Comparison of ENCODE assay signal across 8 cellular contexts in the genomic region with DNA sequence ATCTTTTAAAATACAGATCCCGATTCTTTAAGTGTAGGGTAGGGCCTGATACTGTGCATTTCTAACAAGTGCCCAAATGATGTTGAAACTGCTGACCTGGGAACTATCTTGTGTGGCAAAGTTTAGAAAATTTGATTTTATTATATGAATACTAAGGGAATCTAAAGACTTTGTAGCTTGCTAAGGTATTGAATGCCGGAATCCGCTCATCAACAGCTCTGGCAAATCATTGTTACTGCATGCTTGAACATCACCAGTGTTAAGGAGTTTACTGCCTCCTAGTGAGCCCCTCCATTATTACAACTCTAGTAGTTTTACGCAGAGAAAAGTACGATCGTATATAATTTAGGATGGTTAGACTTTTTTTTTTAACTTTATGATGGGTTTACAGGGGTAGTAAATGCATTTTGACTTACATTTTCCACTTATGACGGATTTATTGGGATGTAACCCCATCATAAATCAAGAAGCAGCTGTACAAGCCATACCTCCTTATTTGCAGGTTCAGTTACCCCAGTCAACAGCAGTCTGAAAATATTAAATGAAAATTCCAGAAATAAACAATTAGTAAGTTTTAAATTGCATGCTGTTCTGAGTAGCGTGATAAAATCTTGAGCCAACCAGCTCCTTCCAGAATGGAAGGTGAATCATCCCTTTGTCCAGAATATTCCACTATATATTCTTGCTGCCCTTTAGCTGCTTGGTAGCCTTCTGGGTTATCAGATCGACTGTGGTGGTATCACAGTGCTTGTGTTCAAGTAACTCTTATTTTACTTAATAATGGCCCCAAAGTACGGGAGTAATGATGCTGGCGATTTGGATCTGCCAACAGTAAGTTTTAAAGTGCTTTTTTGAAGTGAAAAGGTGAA. TPM values are rescaled to one million over a fixed set of nuclear protein-coding genes. Genes with fewer than 3 reads are reported as not detected.
A peak's percentile ranks its signal among the peaks of the same experiment; 100 is the strongest.
DNase-seq lines count a peak whose midpoint lies in the region; ATAC-seq and TF ChIP-seq lines count a peak whose summit lies in the region.

No MANE protein-coding gene starts in this region.

- ATAC-seq in GM21515 (IDR thresholded peaks at IDR 0.05; ENCODE audit: unreplicated experiment), result peak; percentile 71
- peak; percentile 71 to 87 (median 72) for ATAC-seq in natural killer cell

- peak overlapping the region; percentile 99 for H3K27ac Mint-ChIP-seq in activated T-helper 1 cell treated with anti-CD3 and anti-CD28 coated beads, Interleukin-12 subunit alpha, Interleukin-12 subunit beta, Interleukin-2, Interleukin-4 antibody, amounts not matched to agents 30 ng/mL and 10 ng/mL and 1 ng/mL, durations not matched to agents 14 hours and 24 hours and 36 hours
- H3K27ac Mint-ChIP-seq in natural killer cell, result peak overlapping the region; percentile 86 to 98

- intact Hi-C loops in activated T-helper 1 cell treated with anti-CD3 and anti-CD28 coated beads, Interleukin-12 subunit alpha, Interleukin-12 subunit beta, Interleukin-2, Interleukin-4 antibody, amounts not matched to agents 30 ng/mL and 10 ng/mL and 1 ng/mL, durations not matched to agents 14 hours and 24 hours and 36 hours (cut with micrococcal nuclease), result loop anchor here (1.0 to 10.0 kb wide), 6 partner anchors 29 to 1051 kb away; a partner anchor contains a TSS
- intact Hi-C loops in natural killer cell (cut with micrococcal nuclease), result loop anchor here (5.0 kb wide), 1 partner anchor 537 kb away; a partner anchor contains a TSS

- no peaks in the 10 kb centered on the region for H3K27me3 Mint-ChIP-seq in activated T-helper 1 cell treated with anti-CD3 and anti-CD28 coated beads, Interleukin-12 subunit alpha, Interleukin-12 subunit beta, Interleukin-2, Interleukin-4 antibody, amounts not matched to agents 30 ng/mL and 10 ng/mL and 1 ng/mL, durations not matched to agents 14 hours and 24 hours and 36 hours (ENCODE audit: insufficient read depth)
- no peaks in the 10 kb centered on the region for H3K27me3 Mint-ChIP-seq in natural killer cell (ENCODE audit: low read depth in 2 of 2)

- peaks cover 14% of the 10 kb centered on the region for H3K36me3 Mint-ChIP-seq in activated T-helper 1 cell treated with anti-CD3 and anti-CD28 coated beads, Interleukin-12 subunit alpha, Interleukin-12 subunit beta, Interleukin-2, Interleukin-4 antibody, amounts not matched to agents 30 ng/mL and 10 ng/mL and 1 ng/mL, durations not matched to agents 14 hours and 24 hours and 36 hours (ENCODE audit: low read depth)
- no peaks in the 10 kb centered on the region for H3K36me3 Mint-ChIP-seq in natural killer cell

- peak overlapping the region; percentile 93 for H3K4me3 Mint-ChIP-seq in activated T-helper 1 cell treated with anti-CD3 and anti-CD28 coated beads, Interleukin-12 subunit alpha, Interleukin-12 subunit beta, Interleukin-2, Interleukin-4 antibody, amounts not matched to agents 30 ng/mL and 10 ng/mL and 1 ng/mL, durations not matched to agents 14 hours and 24 hours and 36 hours
- H3K4me3 Mint-ChIP-seq in natural killer cell, result peak overlapping the region; percentile 99

- H3K9me3 Mint-ChIP-seq in activated T-helper 1 cell treated with anti-CD3 and anti-CD28 coated beads, Interleukin-12 subunit alpha, Interleukin-12 subunit beta, Interleukin-2, Interleukin-4 antibody, amounts not matched to agents 30 ng/mL and 10 ng/mL and 1 ng/mL, durations not matched to agents 14 hours and 24 hours and 36 hours, result no peaks in the 10 kb centered on the region
- no peaks in the 10 kb centered on the region for H3K9me3 Mint-ChIP-seq in natural killer cell

- peaks cover 37% of the 10 kb centered on the region for H3K4me1 Mint-ChIP-seq in activated T-helper 1 cell treated with anti-CD3 and anti-CD28 coated beads, Interleukin-12 subunit alpha, Interleukin-12 subunit beta, Interleukin-2, Interleukin-4 antibody, amounts not matched to agents 30 ng/mL and 10 ng/mL and 1 ng/mL, durations not matched to agents 14 hours and 24 hours and 36 hours (ENCODE audit: low read depth)
- peaks cover 40 to 44% of the 10 kb centered on the region in 2 donors for H3K4me1 Mint-ChIP-seq in natural killer cell

- TF ChIP-seq CTCF in fibroblast of the aortic adventitia (IDR thresholded peaks at IDR 0.05; ENCODE audit: insufficient read depth, low read length), result peak; percentile 81
- TF ChIP-seq CTCF in natural killer cell (IDR thresholded peaks at IDR 0.05), result peak; percentile 72

- DNase-seq in Daoy (ENCODE audit: low read depth), result peak; percentile 83
- peak; percentile 85 for DNase-seq in HT-29 (ENCODE audit: low spot score)
- peak; percentile 69 for DNase-seq in NCI-H748 treated with DMSO at 0.1 percent for 48 hours (lab: John Stamatoyannopoulos, UW)
- peak; percentile 31 for DNase-seq in activated T-helper 1 cell treated with anti-CD3 and anti-CD28 coated beads, Interleukin-12 subunit alpha, Interleukin-12 subunit beta, Interleukin-2, Interleukin-4 antibody, amounts not matched to agents 30 ng/mL and 10 ng/mL and 1 ng/mL, durations not matched to agents 14 hours and 24 hours and 36 hours (ENCODE audit: low spot score)
- peak; percentile 82 for DNase-seq in fibroblast of the aortic adventitia (ENCODE audit: low read depth)
- peak; percentile 19 for DNase-seq in natural killer cell
- DNase-seq in T1000 (lab: John Stamatoyannopoulos, UW), result no peak

- peak overlapping the region; percentile 96 for H3K4me3 ChIP-seq in fibroblast of the aortic adventitia (ENCODE audit: low read depth, low read length)

RNA-seq across cellular contexts. Expression of a gene that starts 0.9 kb away (rescaled TPM):
- total RNA-seq in Daoy (2014; rRNA removed; shearing (Covaris generic)), result 22.1 and 33.0 TPM in 2 replicates
- total RNA-seq in HT-29 (2014; rRNA removed; shearing (Covaris generic)), result 7.7 and 10.8 TPM in 2 replicates
- 33.7 and 39.7 TPM in 2 replicates for total RNA-seq in activated T-helper 1 cell treated with anti-CD3 and anti-CD28 coated beads, Interleukin-12 subunit alpha, Interleukin-12 subunit beta, Interleukin-2, Interleukin-4 antibody, amounts not matched to agents 30 ng/mL and 10 ng/mL and 1 ng/mL, durations not matched to agents 14 hours and 24 hours and 36 hours
- total RNA-seq in fibroblast of the aortic adventitia (ENCODE audit: low replicate concordance) (19.2 and 19.6 TPM in 2 replicates), natural killer cell (10 to 100 TPM in 1 of 3 donors, 1 to 10 TPM in 2; 8.1 to 14.0 (median 8.3) TPM)

RNA-seq across cellular contexts. Expression of a gene that starts 1.0 kb away (rescaled TPM):
- 44.3 and 52.8 TPM in 2 replicates for total RNA-seq in Daoy (2014; rRNA removed; shearing (Covaris generic))
- total RNA-seq in HT-29 (2014; rRNA removed; shearing (Covaris generic)), result 66.0 and 67.1 TPM in 2 replicates
- 13.7 and 16.8 TPM in 2 replicates for total RNA-seq in activated T-helper 1 cell treated with anti-CD3 and anti-CD28 coated beads, Interleukin-12 subunit alpha, Interleukin-12 subunit beta, Interleukin-2, Interleukin-4 antibody, amounts not matched to agents 30 ng/mL and 10 ng/mL and 1 ng/mL, durations not matched to agents 14 hours and 24 hours and 36 hours
- total RNA-seq in fibroblast of the aortic adventitia (ENCODE audit: low replicate concordance), result 31.4 and 51.3 TPM in 2 replicates
- 10 to 100 TPM; 15.2 to 24.1 (median 22.0) TPM for total RNA-seq in natural killer cell
